17 cellular contexts compared by ENCODE assay signal in the genomic region with DNA sequence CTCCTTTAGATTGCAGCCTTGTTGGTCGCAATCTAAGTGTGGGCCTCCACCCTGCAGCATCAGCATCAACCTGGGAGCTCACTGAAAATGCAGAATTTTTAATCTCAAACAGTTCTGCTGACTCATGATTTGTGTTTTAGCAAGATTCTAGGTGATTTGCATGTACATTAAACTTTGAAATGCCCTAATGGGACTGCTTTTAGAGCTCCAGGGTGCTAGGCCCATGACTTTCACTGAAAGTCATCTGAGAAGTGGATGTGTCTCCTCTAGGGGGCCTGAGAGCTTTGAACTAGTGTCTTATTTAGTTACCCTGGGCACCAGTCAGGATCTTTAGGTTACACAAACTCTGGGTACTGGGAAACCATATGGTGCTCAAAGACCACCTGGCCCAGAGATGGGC. TPM values are rescaled to one million over a fixed set of nuclear protein-coding genes. Genes with fewer than 3 reads are reported as not detected.
DNase-seq lines count a peak whose midpoint lies in the region; ATAC-seq, FAIRE-seq and TF ChIP-seq lines count a peak whose summit lies in the region.
"Had no signal": no experiment of that assay in that cellular context is flagged by ENCODE, and none has a peak within 500 bp of the region (broad histone marks: within the 10 kb centered on the region; RNA-seq: fewer than 3 reads in every experiment).

No MANE protein-coding gene starts in this region.

- no peak for FAIRE-seq in pancreas (lab: Jason Lieb, UNC)

- ATAC-seq in HCT116 (peak; percentile 78), PC-3 (no peak), pancreas (no peak), GM19455 (IDR thresholded peaks at IDR 0.05; ENCODE audit: unreplicated experiment) (no peak)
- ATAC-seq: activated T-cell treated with anti-CD3 and anti-CD28 coated beads, Interleukin-2, amount 50 U/mL, for 4 hours; natural killer cell; Right ventricle myocardium inferior had no signal

- WGBS in pancreas, 2 donors: 96 to 98% methylated on average over 1 of the region's 1 CpG

- peaks cover 26% of the 10 kb centered on the region for H3K27me3 Mint-ChIP-seq in activated CD4-positive, alpha-beta T cell treated with anti-CD3 and anti-CD28 coated beads, Interleukin-2, amount 10 ng/mL, durations not matched to agents 7 days and 5 days

- H3K4me3 ChIP-seq in HCT116 (replicated peaks in 1 of 2; ENCODE audit: low read depth in 1 of 2, low read length in 2 of 2) (no peak overlapping the region), PC-3 (ENCODE audit: low read length) (no peak overlapping the region), pancreas (no peak overlapping the region)
- H3K4me3 ChIP-seq: thoracic aorta had no signal

- no TSS peak for BruUV-seq in HCT116 (replicated peaks; lab: Mats Ljungman, UMichigan)
- no TSS peak for BruUV-seq in PC-3 (replicated peaks; lab: Mats Ljungman, UMichigan)

- peak; percentile 18; the same call in 1 of the 2 replicates for TF ChIP-seq RAD21 in HCT116 (IDR thresholded peaks at IDR 0.05; ENCODE audit: low read depth)

- no peaks in the 10 kb centered on the region for H3K4me1 Mint-ChIP-seq in activated CD4-positive, alpha-beta T cell treated with anti-CD3 and anti-CD28 coated beads, Interleukin-2, amount 10 ng/mL, durations not matched to agents 7 days and 5 days
- H3K4me1 Mint-ChIP-seq: natural killer cell had no signal

- H3K4me2 ChIP-seq in HCT116 (ENCODE audit: low read length): no peak overlapping the region
- no peak overlapping the region for H3K4me2 ChIP-seq in PC-3 (ENCODE audit: low read length)

- TF ChIP-seq CTCF in HCT116 (IDR thresholded peaks at IDR 0.05 in 2 of 3, conservative IDR thresholded peaks at IDR 0.05 in 1 of 3; ENCODE audit: borderline replicate concordance in 1 of 3, insufficient read depth in 1 of 3, low read depth in 2 of 3, low read length in 2 of 3): peak; percentile 15 to 49 (median 46); a peak in 4 of 6 replicates
- TF ChIP-seq CTCF in PC-3 (conservative IDR thresholded peaks at IDR 0.05; ENCODE audit: low read depth, low read length): peak; percentile 49
- TF ChIP-seq CTCF in pancreas (IDR thresholded peaks at IDR 0.05): no peak

- CTCF ChIA-PET in HCT116 (lab: Charles Lee) (interaction anchor here (0.7 to 0.9 kb wide), 2 partner anchors 8 to 40 kb away, joined by 3 read pairs; no protein-coding TSS in a partner anchor), PC-3 (lab: Charles Lee) (no interaction called here)
- CTCF ChIA-PET in activated CD4-positive, alpha-beta T cell treated with anti-CD3 and anti-CD28 coated beads, Interleukin-2, amount 10 ng/mL, durations not matched to agents 7 days and 5 days (lab: Charles Lee): interaction anchor here (1.5 kb wide), 1 partner anchor 39 kb away, joined by 3 read pairs; no protein-coding TSS in a partner anchor

- DNase-seq in DMS 273 treated with DMSO at 0.1 percent for 48 hours (lab: John Stamatoyannopoulos, UW) (peak; percentile 56), HCT116 (ENCODE audit: low read depth, low spot score) (no peak), PC-3 (no peak), erythroblast (lab: John Stamatoyannopoulos, UW) (peak; percentile 29 to 30), pancreas (no peak), OCI-M2 (lab: John Stamatoyannopoulos, UW; ENCODE audit: unreplicated experiment) (no peak)
- no peak for DNase-seq in activated CD4-positive, alpha-beta T cell treated with anti-CD3 and anti-CD28 coated beads, Interleukin-2, amount 10 ng/mL, durations not matched to agents 7 days and 5 days
- DNase-seq: activated CD4-positive, CD25-positive, alpha-beta regulatory T cell; activated T-cell treated with anti-CD3 and anti-CD28 coated beads, Interleukin-2, amount 50 U/mL, for 4 hours; amniotic stem cell; effector CD4-positive, alpha-beta T cell; KBM-7; natural killer cell; NCI-H2081 treated with DMSO at 0.1 percent for 48 hours had no signal

- H4K20me1 ChIP-seq in HCT116 (ENCODE audit: insufficient read depth) (no peaks in the 10 kb centered on the region), PC-3 (ENCODE audit: low read length) (no peaks in the 10 kb centered on the region)

- RAD21 ChIA-PET in HCT116 (lab: Charles Lee; ENCODE audit: low non-redundant PET in 1 of 2, low total read pairs in 2 of 2, uncharacterized antibody in 2 of 2, unreplicated experiment in 2 of 2): no interaction called here

- H3K27me3 ChIP-seq in HCT116 (ENCODE audit: insufficient read depth, low read length) (peaks cover 12% of the 10 kb centered on the region; the same call in 1 of the 2 replicates), PC-3 (ENCODE audit: low read length) (peaks cover 29% of the 10 kb centered on the region), pancreas (no peaks in the 10 kb centered on the region)

- H3F3A ChIP-seq in PC-3 (ENCODE audit: low read length, unreplicated experiment): no peaks in the 10 kb centered on the region

- H3K9ac ChIP-seq in HCT116 (ENCODE audit: low read length): no peak overlapping the region
- no peak overlapping the region for H3K9ac ChIP-seq in PC-3 (ENCODE audit: low read length)

- H3K4me1 ChIP-seq in HCT116 (ENCODE audit: control insufficient read depth in 1 of 2, insufficient read depth in 2 of 2, low read length in 2 of 2) (no peaks in the 10 kb centered on the region; a peak in 1 of 4 replicates), PC-3 (ENCODE audit: insufficient read depth, low read length) (peaks cover 17% of the 10 kb centered on the region), pancreas (no peaks in the 10 kb centered on the region)

- H3K79me2 ChIP-seq in HCT116 (ENCODE audit: insufficient read depth, low read length) (no peaks in the 10 kb centered on the region), PC-3 (ENCODE audit: low read length) (no peaks in the 10 kb centered on the region)

- H3K36me3 ChIP-seq in HCT116 (ENCODE audit: control insufficient read depth in 1 of 2, insufficient read depth in 2 of 2, low read length in 2 of 2) (no peaks in the 10 kb centered on the region), PC-3 (ENCODE audit: low read depth, low read length) (no peaks in the 10 kb centered on the region), pancreas (no peaks in the 10 kb centered on the region)
- H3K36me3 ChIP-seq: thoracic aorta had no signal

- TF ChIP-seq POLR2A in HCT116 (IDR thresholded peaks at IDR 0.05; ENCODE audit: borderline replicate concordance, extremely low read depth, insufficient read depth, insufficient read length) (no peak), erythroblast (IDR thresholded peaks at IDR 0.05; ENCODE audit: low read length) (no peak)

- H3K36me3 Mint-ChIP-seq in activated CD4-positive, alpha-beta T cell treated with anti-CD3 and anti-CD28 coated beads, Interleukin-2, amount 10 ng/mL, durations not matched to agents 7 days and 5 days (ENCODE audit: low read depth): no peaks in the 10 kb centered on the region
- H3K36me3 Mint-ChIP-seq: natural killer cell had no signal

- H2AFZ ChIP-seq in HCT116 (ENCODE audit: low read depth, low read length, poor library complexity, severe bottlenecking): no peak overlapping the region
- H2AFZ ChIP-seq in PC-3 (ENCODE audit: low read length): no peak overlapping the region

- H3K9me3 Mint-ChIP-seq in activated CD4-positive, alpha-beta T cell treated with anti-CD3 and anti-CD28 coated beads, Interleukin-2, amount 10 ng/mL, durations not matched to agents 7 days and 5 days: no peaks in the 10 kb centered on the region
- H3K9me3 Mint-ChIP-seq: activated T-cell treated with anti-CD3 and anti-CD28 coated beads, Interleukin-2, amount 50 U/mL, for 4 hours; natural killer cell had no signal

- no peak overlapping the region for H3K4me3 Mint-ChIP-seq in activated CD4-positive, alpha-beta T cell treated with anti-CD3 and anti-CD28 coated beads, Interleukin-2, amount 10 ng/mL, durations not matched to agents 7 days and 5 days
- H3K4me3 Mint-ChIP-seq: activated T-cell treated with anti-CD3 and anti-CD28 coated beads, Interleukin-2, amount 50 U/mL, for 4 hours; natural killer cell had no signal

- H3K9me3 ChIP-seq in HCT116 (ENCODE audit: control insufficient read depth in 1 of 2, insufficient read depth in 1 of 2, low read depth in 1 of 2, low read length in 2 of 2) (no peaks in the 10 kb centered on the region), PC-3 (ENCODE audit: low read length) (no peaks in the 10 kb centered on the region), pancreas (no peaks in the 10 kb centered on the region)
- H3K9me3 ChIP-seq: thoracic aorta had no signal

- H3K9me2 ChIP-seq in HCT116 (ENCODE audit: insufficient read depth): no peaks in the 10 kb centered on the region
- no peaks in the 10 kb centered on the region for H3K9me2 ChIP-seq in PC-3 (replicated peaks; ENCODE audit: low read length)

- H3K27ac Mint-ChIP-seq in activated CD4-positive, alpha-beta T cell treated with anti-CD3 and anti-CD28 coated beads, Interleukin-2, amount 10 ng/mL, durations not matched to agents 7 days and 5 days: no peak overlapping the region
- H3K27ac Mint-ChIP-seq: natural killer cell had no signal

- intact Hi-C loops in HCT116 (cut with micrococcal nuclease): no loop called here
- intact Hi-C loops in PC-3 (cut with micrococcal nuclease): no loop called here
- intact Hi-C loops in pancreas (cut with DNase I): no loop called here

- no peak overlapping the region for H3K27ac ChIP-seq in HCT116 (ENCODE audit: low read depth, low read length)
- no peak overlapping the region for H3K27ac ChIP-seq in PC-3 (ENCODE audit: low read length)
- H3K27ac ChIP-seq in pancreas: no peak overlapping the region
- H3K27ac ChIP-seq: thoracic aorta had no signal

- POLR2A ChIA-PET in HCT116 (lab: Charles Lee): no interaction called here
- POLR2A ChIA-PET in PC-3 (lab: Charles Lee; ENCODE audit: unreplicated experiment): no interaction called here
- POLR2A ChIA-PET in activated CD4-positive, alpha-beta T cell treated with anti-CD3 and anti-CD28 coated beads, Interleukin-2, amount 10 ng/mL, durations not matched to agents 7 days and 5 days (lab: Charles Lee): no interaction called here

TF ChIP-seq in HCT116, 20 proteins besides CTCF, POLR2A, EP300 and RAD21:
- TF ChIP-seq TCF7L2 (IDR thresholded peaks at IDR 0.05; ENCODE audit: borderline replicate concordance, extremely low read depth, insufficient read depth, insufficient read length): no peak
- TF ChIP-seq, protein P1, sequence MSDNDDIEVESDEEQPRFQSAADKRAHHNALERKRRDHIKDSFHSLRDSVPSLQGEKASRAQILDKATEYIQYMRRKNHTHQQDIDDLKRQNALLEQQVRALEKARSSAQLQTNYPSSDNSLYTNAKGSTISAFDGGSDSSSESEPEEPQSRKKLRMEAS (IDR thresholded peaks at IDR 0.05): no peak; the same call in 1 of the 2 replicates
- TF ChIP-seq JUND (IDR thresholded peaks at IDR 0.05): no peak
- no peak for TF ChIP-seq CBX3 (IDR thresholded peaks at IDR 0.05; ENCODE audit: low read depth)
- TF ChIP-seq, protein P2, sequence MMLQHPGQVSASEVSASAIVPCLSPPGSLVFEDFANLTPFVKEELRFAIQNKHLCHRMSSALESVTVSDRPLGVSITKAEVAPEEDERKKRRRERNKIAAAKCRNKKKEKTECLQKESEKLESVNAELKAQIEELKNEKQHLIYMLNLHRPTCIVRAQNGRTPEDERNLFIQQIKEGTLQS (IDR thresholded peaks at IDR 0.05): no peak

RNA-seq across cellular contexts. Expression of a gene that starts 9.0 kb away (rescaled TPM):
- total RNA-seq in HCT116 (2021; ENCODE audit: unreplicated experiment) (0.02 TPM), PC-3 (2014; rRNA removed) (not detected in 2 replicates), pancreas (under 1 TPM; under 0.01 to 0.09 (median 0.04) TPM)
- 0.01 TPM in 2 replicates for polyA plus RNA-seq in HCT116 (2012)
- under 1 TPM; 0.05 to 0.08 TPM for polyA plus RNA-seq in pancreas
- not detected for total RNA-seq in activated CD4-positive, alpha-beta T cell treated with anti-CD3 and anti-CD28 coated beads, Interleukin-2, amount 10 ng/mL, durations not matched to agents 7 days and 5 days
- total RNA-seq: activated T-cell treated with anti-CD3 and anti-CD28 coated beads, Interleukin-2, amount 50 U/mL, for 4 hours; natural killer cell; thoracic aorta had no signal

Comparison
In these comparisons a context has a peak if more than half of its experiments do, and no peak if none do; other contexts are left out.
1. DNase-seq: peak in DMS 273 treated with DMSO at 0.1 percent for 48 hours (single experiment) and erythroblast (2 of 2); none in HCT116 (single experiment), PC-3 (single experiment), pancreas (0 of 6), activated CD4-positive, alpha-beta T cell treated with anti-CD3 and anti-CD28 coated beads, Interleukin-2, amount 10 ng/mL, durations not matched to agents 7 days and 5 days (single experiment) and OCI-M2 (single experiment).
2. CTCF ChIP-seq: peak in HCT116 (3 of 3) and PC-3 (single experiment); none in pancreas (0 of 4).